Comparison of ENCODE assay signal across 15 cellular contexts in genomic region chr7:122736183-122736582, GRCh38. TPM values are rescaled to one million over a fixed set of nuclear protein-coding genes. Genes with fewer than 3 reads are reported as not detected.
"Had no signal": no experiment of that assay in that cellular context is flagged by ENCODE, and none has a peak within 500 bp of the region (broad histone marks: within the 10 kb centered on the region; RNA-seq: fewer than 3 reads in every experiment).

No MANE protein-coding gene starts in this region.

- H3K27me3 Mint-ChIP-seq: activated CD4-positive, alpha-beta memory T cell treated with anti-CD3 and anti-CD28 coated beads, Interleukin-2, amount 10 ng/mL, durations not matched to agents 7 days and 5 days; activated CD4-positive, alpha-beta T cell treated with anti-CD3 and anti-CD28 coated beads for 36 hours; activated naive CD4-positive, alpha-beta T cell treated with anti-CD3 and anti-CD28 coated beads, Interleukin-2, amount 10 ng/mL, durations not matched to agents 7 days and 5 days; activated T-cell treated with anti-CD3 and anti-CD28 coated beads, Interleukin-2, amount 50 U/mL, for 24 hours; progenitor cell of endocrine pancreas had no signal

- H3K27me3 ChIP-seq: ascending aorta, right lobe of liver, upper lobe of right lung had no signal

- DNase-seq: activated CD4-positive, alpha-beta memory T cell treated with anti-CD3 and anti-CD28 coated beads, Interleukin-2, amount 10 ng/mL, durations not matched to agents 7 days and 5 days; activated CD4-positive, alpha-beta T cell treated with anti-CD3 and anti-CD28 coated beads for 36 hours; activated naive CD4-positive, alpha-beta T cell treated with anti-CD3 and anti-CD28 coated beads, Interleukin-2, amount 10 ng/mL, durations not matched to agents 7 days and 5 days; activated T-cell treated with anti-CD3 and anti-CD28 coated beads, Interleukin-2, amount 50 U/mL, for 24 hours; hippocampal formation; lower lobe of right lung; midbrain; right lobe of liver; upper lobe of right lung had no signal

- H3K27ac ChIP-seq: ascending aorta, lower lobe of right lung, right lobe of liver, thoracic aorta, upper lobe of right lung, VCaP had no signal

- H3K4me3 Mint-ChIP-seq: activated CD4-positive, alpha-beta memory T cell treated with anti-CD3 and anti-CD28 coated beads, Interleukin-2, amount 10 ng/mL, durations not matched to agents 7 days and 5 days; activated CD4-positive, alpha-beta T cell treated with anti-CD3 and anti-CD28 coated beads for 36 hours; activated naive CD4-positive, alpha-beta T cell treated with anti-CD3 and anti-CD28 coated beads, Interleukin-2, amount 10 ng/mL, durations not matched to agents 7 days and 5 days; activated T-cell treated with anti-CD3 and anti-CD28 coated beads, Interleukin-2, amount 50 U/mL, for 24 hours had no signal

- H3K4me3 ChIP-seq: ascending aorta, lower lobe of right lung, right lobe of liver, thoracic aorta, upper lobe of right lung had no signal

- H3K4me1 Mint-ChIP-seq: activated CD4-positive, alpha-beta memory T cell treated with anti-CD3 and anti-CD28 coated beads, Interleukin-2, amount 10 ng/mL, durations not matched to agents 7 days and 5 days; activated CD4-positive, alpha-beta T cell treated with anti-CD3 and anti-CD28 coated beads for 36 hours; activated naive CD4-positive, alpha-beta T cell treated with anti-CD3 and anti-CD28 coated beads, Interleukin-2, amount 10 ng/mL, durations not matched to agents 7 days and 5 days had no signal

- H3K4me1 ChIP-seq: ascending aorta, lower lobe of right lung, right lobe of liver, upper lobe of right lung had no signal

- H3K9me3 Mint-ChIP-seq: activated CD4-positive, alpha-beta memory T cell treated with anti-CD3 and anti-CD28 coated beads, Interleukin-2, amount 10 ng/mL, durations not matched to agents 7 days and 5 days had no signal

- H3K27ac Mint-ChIP-seq: activated CD4-positive, alpha-beta memory T cell treated with anti-CD3 and anti-CD28 coated beads, Interleukin-2, amount 10 ng/mL, durations not matched to agents 7 days and 5 days; activated CD4-positive, alpha-beta T cell treated with anti-CD3 and anti-CD28 coated beads for 36 hours; activated naive CD4-positive, alpha-beta T cell treated with anti-CD3 and anti-CD28 coated beads, Interleukin-2, amount 10 ng/mL, durations not matched to agents 7 days and 5 days; activated T-cell treated with anti-CD3 and anti-CD28 coated beads, Interleukin-2, amount 50 U/mL, for 24 hours; progenitor cell of endocrine pancreas had no signal

- H3K36me3 Mint-ChIP-seq: activated naive CD4-positive, alpha-beta T cell treated with anti-CD3 and anti-CD28 coated beads, Interleukin-2, amount 10 ng/mL, durations not matched to agents 7 days and 5 days had no signal

- ATAC-seq: activated CD4-positive, alpha-beta T cell treated with anti-CD3 and anti-CD28 coated beads for 36 hours; lower lobe of right lung; right lobe of liver; upper lobe of right lung had no signal

- H3K9me3 ChIP-seq: ascending aorta, lower lobe of right lung, right lobe of liver, thoracic aorta, upper lobe of right lung had no signal

RNA-seq across cellular contexts. Expression of gene RNF148, which starts 33.5 kb away (rescaled TPM):
- total RNA-seq: activated CD4-positive, alpha-beta memory T cell treated with anti-CD3 and anti-CD28 coated beads, Interleukin-2, amount 10 ng/mL, durations not matched to agents 7 days and 5 days; activated CD4-positive, alpha-beta T cell treated with anti-CD3 and anti-CD28 coated beads for 36 hours; myocyte; T-helper 1 cell treated with Interleukin-12 subunit alpha and Interleukin-12 subunit beta and Interleukin-4 antibody, amounts not matched to agents 30 ng/mL and 1 ng/mL, for 36 hours had no signal

RNA-seq across cellular contexts. Expression of gene RNF133, which starts 37.3 kb away (rescaled TPM):
- total RNA-seq: activated CD4-positive, alpha-beta memory T cell treated with anti-CD3 and anti-CD28 coated beads, Interleukin-2, amount 10 ng/mL, durations not matched to agents 7 days and 5 days; activated CD4-positive, alpha-beta T cell treated with anti-CD3 and anti-CD28 coated beads for 36 hours; ascending aorta; myocyte; progenitor cell of endocrine pancreas; T-helper 1 cell treated with Interleukin-12 subunit alpha and Interleukin-12 subunit beta and Interleukin-4 antibody, amounts not matched to agents 30 ng/mL and 1 ng/mL, for 36 hours had no signal
